In the genomic region with DNA sequence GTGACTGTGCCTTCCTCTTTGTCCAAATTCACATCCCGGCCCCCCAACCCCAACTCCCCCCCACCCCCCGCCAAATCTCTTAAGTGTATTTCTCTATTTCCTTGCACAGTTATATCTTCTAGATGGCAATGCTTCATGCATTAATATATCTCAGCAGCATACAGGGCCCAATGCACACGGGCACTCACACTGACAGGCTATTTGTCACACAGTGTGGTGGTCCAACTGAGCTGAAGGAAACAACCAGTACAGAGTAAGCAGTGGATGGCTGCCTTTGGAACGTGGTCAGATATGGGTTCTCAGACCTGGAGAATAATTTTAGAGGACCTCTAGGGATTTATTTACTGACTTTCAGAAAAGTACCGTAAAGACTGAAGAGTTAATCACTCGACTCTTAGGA, we compare ENCODE assay signal across 1 cellular context.
TF ChIP-seq lines count a peak whose summit lies in the region.

No MANE protein-coding gene starts in this region.

TF ChIP-seq in liver, 16 proteins besides CTCF, POLR2A, EP300 and RAD21 (continued from another document):
- TF ChIP-seq, protein P1, sequence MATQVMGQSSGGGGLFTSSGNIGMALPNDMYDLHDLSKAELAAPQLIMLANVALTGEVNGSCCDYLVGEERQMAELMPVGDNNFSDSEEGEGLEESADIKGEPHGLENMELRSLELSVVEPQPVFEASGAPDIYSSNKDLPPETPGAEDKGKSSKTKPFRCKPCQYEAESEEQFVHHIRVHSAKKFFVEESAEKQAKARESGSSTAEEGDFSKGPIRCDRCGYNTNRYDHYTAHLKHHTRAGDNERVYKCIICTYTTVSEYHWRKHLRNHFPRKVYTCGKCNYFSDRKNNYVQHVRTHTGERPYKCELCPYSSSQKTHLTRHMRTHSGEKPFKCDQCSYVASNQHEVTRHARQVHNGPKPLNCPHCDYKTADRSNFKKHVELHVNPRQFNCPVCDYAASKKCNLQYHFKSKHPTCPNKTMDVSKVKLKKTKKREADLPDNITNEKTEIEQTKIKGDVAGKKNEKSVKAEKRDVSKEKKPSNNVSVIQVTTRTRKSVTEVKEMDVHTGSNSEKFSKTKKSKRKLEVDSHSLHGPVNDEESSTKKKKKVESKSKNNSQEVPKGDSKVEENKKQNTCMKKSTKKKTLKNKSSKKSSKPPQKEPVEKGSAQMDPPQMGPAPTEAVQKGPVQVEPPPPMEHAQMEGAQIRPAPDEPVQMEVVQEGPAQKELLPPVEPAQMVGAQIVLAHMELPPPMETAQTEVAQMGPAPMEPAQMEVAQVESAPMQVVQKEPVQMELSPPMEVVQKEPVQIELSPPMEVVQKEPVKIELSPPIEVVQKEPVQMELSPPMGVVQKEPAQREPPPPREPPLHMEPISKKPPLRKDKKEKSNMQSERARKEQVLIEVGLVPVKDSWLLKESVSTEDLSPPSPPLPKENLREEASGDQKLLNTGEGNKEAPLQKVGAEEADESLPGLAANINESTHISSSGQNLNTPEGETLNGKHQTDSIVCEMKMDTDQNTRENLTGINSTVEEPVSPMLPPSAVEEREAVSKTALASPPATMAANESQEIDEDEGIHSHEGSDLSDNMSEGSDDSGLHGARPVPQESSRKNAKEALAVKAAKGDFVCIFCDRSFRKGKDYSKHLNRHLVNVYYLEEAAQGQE (IDR thresholded peaks at IDR 0.05) = no peak
- TF ChIP-seq YY1 (IDR thresholded peaks at IDR 0.05) (no peak), EGR1 (IDR thresholded peaks at IDR 0.05; ENCODE audit: low read depth in 2 of 2) (no peak)
